Comparison of ENCODE assay signal across 8 cellular contexts in the genomic region with DNA sequence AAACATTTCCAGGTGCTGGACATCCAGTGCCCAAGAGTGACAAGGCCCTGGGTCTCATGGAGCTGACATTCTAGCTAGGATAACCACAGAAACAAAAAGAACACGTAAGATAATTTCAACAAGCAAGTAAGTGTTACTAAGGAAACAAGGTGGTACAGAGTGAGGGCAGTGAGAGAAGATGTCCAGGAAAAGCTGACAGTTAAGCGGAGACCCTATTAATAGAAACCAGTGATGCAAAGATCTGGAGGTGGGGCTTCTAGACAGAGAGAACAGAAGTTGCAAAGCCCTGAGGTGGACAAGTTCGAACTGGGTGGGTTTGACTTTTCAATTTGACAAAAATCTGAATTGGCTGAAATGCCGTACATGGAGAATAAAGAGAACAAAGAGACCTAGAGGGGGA.
"Had no signal": no experiment of that assay in that cellular context is flagged by ENCODE, and none has a peak within 500 bp of the region (broad histone marks: within the 10 kb centered on the region; RNA-seq: fewer than 3 reads in every experiment).

No MANE protein-coding gene starts in this region.

- FAIRE-seq: G401.6, GM12878, GM12891, GM12892, GM18507, GM19239 had no signal

- ATAC-seq: GM12878 had no signal

- DNase-seq: GDM1, GF-D8 had no signal

- H3K4me3 ChIP-seq: GM12878 had no signal
